Comparison of ENCODE assay signal across 6 cellular contexts in the genomic region with DNA sequence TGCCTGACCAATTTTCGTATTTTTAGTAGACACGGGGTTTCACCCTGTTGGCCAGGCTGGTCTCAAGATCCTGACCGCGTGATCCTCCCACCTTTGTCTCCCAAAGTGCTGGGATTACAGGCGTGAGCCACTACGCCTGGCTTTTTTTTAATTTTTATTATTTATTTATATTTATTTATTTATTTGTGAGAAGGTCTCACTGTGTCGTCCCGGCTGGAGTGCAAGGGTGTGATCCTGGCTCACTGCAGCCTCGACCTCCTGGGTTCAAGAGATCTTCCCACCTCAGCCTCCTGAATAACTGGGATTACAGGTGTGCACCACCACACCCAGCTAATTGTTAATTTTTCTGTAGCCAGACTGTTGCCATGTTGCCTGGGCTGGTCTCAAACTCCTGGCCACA.
"Had no signal": no experiment of that assay in that cellular context is flagged by ENCODE, and none has a peak within 500 bp of the region (broad histone marks: within the 10 kb centered on the region; RNA-seq: fewer than 3 reads in every experiment).

No MANE protein-coding gene starts in this region.

- H3K4me3 Mint-ChIP-seq: HFFc6 had no signal

- H3K4me3 ChIP-seq: HAP-1 had no signal

- H3K27ac Mint-ChIP-seq: HFFc6 had no signal

- H3K36me3 ChIP-seq: HAP-1 had no signal

- H3K4me1 ChIP-seq: HAP-1 had no signal

- H3K9me3 ChIP-seq: HAP-1 had no signal

- ATAC-seq: HCT116 had no signal

- DNase-seq: GOT3, H7, HFFc6, IMR-90 had no signal
